ENCODE assay signal across 9 cellular contexts in genomic region chr6:16540804-16541752, GRCh38.
DNase-seq lines count a peak whose midpoint lies in the region; ATAC-seq and TF ChIP-seq lines count a peak whose summit lies in the region.
"Had no signal": no experiment of that assay in that cellular context is flagged by ENCODE, and none has a peak within 500 bp of the region (broad histone marks: within the 10 kb centered on the region; RNA-seq: fewer than 3 reads in every experiment).

No MANE protein-coding gene starts in this region.

- H3K27ac ChIP-seq in coronary artery, result peak overlapping the region; percentile 29 to 78
- H3K27ac ChIP-seq in skeletal muscle tissue (ENCODE audit: low read depth, low read length), result no peak overlapping the region

- H3K27me3 ChIP-seq in skeletal muscle tissue (ENCODE audit: control insufficient read depth in 3 of 3, insufficient read depth in 3 of 3, low read length in 3 of 3), result no peaks in the 10 kb centered on the region

- TF ChIP-seq CTCF in coronary artery (IDR thresholded peaks at IDR 0.05), result no peak

- ATAC-seq in GM19025 (IDR thresholded peaks at IDR 0.05; ENCODE audit: low read depth, unreplicated experiment), result peak; percentile 69
- ATAC-seq in HG02759 (IDR thresholded peaks at IDR 0.05; ENCODE audit: unreplicated experiment), result peak; percentile 65
- no peak for ATAC-seq in HG03469 (IDR thresholded peaks at IDR 0.05; ENCODE audit: unreplicated experiment)

- DNase-seq in coronary artery (ENCODE audit: low spot score), result peak; percentile 87
- no peak for DNase-seq in AML-193 (lab: John Stamatoyannopoulos, UW)
- DNase-seq in HK-2 (ENCODE audit: unreplicated experiment), result no peak
- DNase-seq in Kasumi-1 (lab: John Stamatoyannopoulos, UW), result no peak
- DNase-seq: NCI-H187 treated with DMSO at 0.1 percent for 48 hours had no signal

- H3K36me3 ChIP-seq in skeletal muscle tissue (ENCODE audit: control insufficient read depth in 3 of 3, insufficient read depth in 3 of 3, low read length in 3 of 3), result no peaks in the 10 kb centered on the region

- H3K9ac ChIP-seq in skeletal muscle tissue (ENCODE audit: low read depth in 1 of 3, low read length in 3 of 3), result peak overlapping the region in 1 of 3 donors; percentile 27

- peak overlapping the region; percentile 10 for H3K4me3 ChIP-seq in coronary artery
- H3K4me3 ChIP-seq in skeletal muscle tissue (ENCODE audit: low read length in 3 of 3), result peak overlapping the region in 2 of 3 donors; percentile 17 to 41

- H3K9me3 ChIP-seq in skeletal muscle tissue (ENCODE audit: control insufficient read depth in 3 of 3, low read length in 3 of 3), result no peaks in the 10 kb centered on the region

- peaks cover 32 to 42% (median 32%) of the 10 kb centered on the region in 3 donors for H3K4me1 ChIP-seq in skeletal muscle tissue (ENCODE audit: control insufficient read depth in 3 of 3, insufficient read depth in 3 of 3, low read length in 3 of 3)
